Comparison of ENCODE assay signal across 9 cellular contexts in genomic region chr20:61251529-61252393, GRCh38. TPM values are rescaled to one million over a fixed set of nuclear protein-coding genes. Genes with fewer than 3 reads are reported as not detected.
DNase-seq lines count a peak whose midpoint lies in the region; ATAC-seq and TF ChIP-seq lines count a peak whose summit lies in the region.
"Had no signal": no experiment of that assay in that cellular context is flagged by ENCODE, and none has a peak within 500 bp of the region (broad histone marks: within the 10 kb centered on the region; RNA-seq: fewer than 3 reads in every experiment).

Gene CDH4, plus strand, starts transcription at chr20:61252261.

- H3K4me3 ChIP-seq in ascending aorta (peak within 1 kb of the TSS; percentile 21 to 39), iPS-18a (ENCODE audit: low read length) (peak within 1 kb of the TSS; percentile 54), stomach smooth muscle (ENCODE audit: low read length in 2 of 2) (peak within 1 kb of the TSS; percentile 29 to 43)
- H3K4me3 ChIP-seq: uterus had no signal

- no peak for DNase-seq in activated CD4-positive, alpha-beta T cell treated with anti-CD3 and anti-CD28 coated beads, Interleukin-2, amount 10 ng/mL, durations not matched to agents 24 days and 14 days
- no peak for DNase-seq in activated CD4-positive, alpha-beta T cell treated with anti-CD3 and anti-CD28 coated beads for 4 hours
- DNase-seq in ascending aorta (ENCODE audit: low spot score in 2 of 2) = no peak
- no peak for DNase-seq in stimulated activated naive CD4-positive, alpha-beta T cell (lab: John Stamatoyannopoulos, UW)
- DNase-seq: uterus had no signal

- H3K36me3 ChIP-seq in ascending aorta = no peaks in the 10 kb centered on the region
- H3K36me3 ChIP-seq in iPS-18a (ENCODE audit: control insufficient read depth, low read depth, low read length) = peaks cover 9% of the 10 kb centered on the region
- H3K36me3 ChIP-seq in stomach smooth muscle (ENCODE audit: control insufficient read depth in 2 of 2, insufficient read depth in 2 of 2, low read length in 2 of 2) = no peaks in the 10 kb centered on the region
- H3K36me3 ChIP-seq: uterus had no signal

- TF ChIP-seq CTCF in ascending aorta (IDR thresholded peaks at IDR 0.05) = no peak

- H3K36me3 Mint-ChIP-seq in activated CD4-positive, alpha-beta T cell treated with anti-CD3 and anti-CD28 coated beads, Interleukin-2, amount 10 ng/mL, durations not matched to agents 24 days and 14 days (ENCODE audit: low read depth) = no peaks in the 10 kb centered on the region

- peaks cover 6% of the 10 kb centered on the region for H3K27me3 ChIP-seq in ascending aorta
- peaks cover 90% of the 10 kb centered on the region for H3K27me3 ChIP-seq in iPS-18a (ENCODE audit: control insufficient read depth, insufficient read depth, low read length)
- peaks cover 41 to 65% of the 10 kb centered on the region in 2 donors for H3K27me3 ChIP-seq in stomach smooth muscle (ENCODE audit: control insufficient read depth in 1 of 2, insufficient read depth in 2 of 2, low read length in 2 of 2)

- H3K9me3 ChIP-seq in ascending aorta (no peaks in the 10 kb centered on the region), iPS-18a (ENCODE audit: control insufficient read depth, low read depth, low read length) (no peaks in the 10 kb centered on the region), stomach smooth muscle (ENCODE audit: control insufficient read depth in 2 of 2, low read length in 2 of 2) (no peaks in the 10 kb centered on the region)
- H3K9me3 ChIP-seq: uterus had no signal

- ATAC-seq in HG02678 (IDR thresholded peaks at IDR 0.05; ENCODE audit: unreplicated experiment) = no peak
- no peak for ATAC-seq in GM21526 (IDR thresholded peaks at IDR 0.05; ENCODE audit: low FRiP score, unreplicated experiment)

- intact Hi-C loops in activated CD4-positive, alpha-beta T cell treated with anti-CD3 and anti-CD28 coated beads, Interleukin-2, amount 10 ng/mL, durations not matched to agents 24 days and 14 days (cut with micrococcal nuclease) = no loop called here
- intact Hi-C loops in ascending aorta (cut with DNase I) = no loop called here

- H3K4me3 Mint-ChIP-seq in activated CD4-positive, alpha-beta T cell treated with anti-CD3 and anti-CD28 coated beads, Interleukin-2, amount 10 ng/mL, durations not matched to agents 24 days and 14 days = peak within 1 kb of the TSS; percentile 44

- no peaks in the 10 kb centered on the region for H3K4me1 Mint-ChIP-seq in activated CD4-positive, alpha-beta T cell treated with anti-CD3 and anti-CD28 coated beads, Interleukin-2, amount 10 ng/mL, durations not matched to agents 24 days and 14 days

- H3K9ac ChIP-seq in iPS-18a (ENCODE audit: low read length) (no peak within 1 kb of the TSS), stomach smooth muscle (ENCODE audit: low read length in 2 of 2) (no peak within 1 kb of the TSS)

- no peaks in the 10 kb centered on the region for H3K4me1 ChIP-seq in ascending aorta
- peaks cover 7% of the 10 kb centered on the region for H3K4me1 ChIP-seq in iPS-18a (ENCODE audit: control insufficient read depth, low read depth, low read length)
- H3K4me1 ChIP-seq in stomach smooth muscle (ENCODE audit: control insufficient read depth, insufficient read depth, low read length) = peaks cover 9% of the 10 kb centered on the region

- H3K9me3 Mint-ChIP-seq in activated CD4-positive, alpha-beta T cell treated with anti-CD3 and anti-CD28 coated beads, Interleukin-2, amount 10 ng/mL, durations not matched to agents 24 days and 14 days = no peaks in the 10 kb centered on the region

- H3K27ac ChIP-seq in ascending aorta = no peak within 1 kb of the TSS
- H3K27ac ChIP-seq in iPS-18a (ENCODE audit: low read length) = no peak within 1 kb of the TSS
- no peak within 1 kb of the TSS for H3K27ac ChIP-seq in stomach smooth muscle (ENCODE audit: low read length)
- H3K27ac ChIP-seq: uterus had no signal

- H3K27ac Mint-ChIP-seq in activated CD4-positive, alpha-beta T cell treated with anti-CD3 and anti-CD28 coated beads, Interleukin-2, amount 10 ng/mL, durations not matched to agents 24 days and 14 days = no peak within 1 kb of the TSS

- H3K27me3 Mint-ChIP-seq in activated CD4-positive, alpha-beta T cell treated with anti-CD3 and anti-CD28 coated beads, Interleukin-2, amount 10 ng/mL, durations not matched to agents 24 days and 14 days = peaks cover 46% of the 10 kb centered on the region

RNA-seq across cellular contexts. Expression of gene CDH4, which starts in this region (rescaled TPM):
- total RNA-seq in activated CD4-positive, alpha-beta T cell treated with anti-CD3 and anti-CD28 coated beads, Interleukin-2, amount 10 ng/mL, durations not matched to agents 24 days and 14 days = not detected in 2 replicates
- not detected for total RNA-seq in ascending aorta
